In genomic region chr14:59849371-59850130, GRCh38 we compare ENCODE assay signal across 21 cellular contexts. TPM values are rescaled to one million over a fixed set of nuclear protein-coding genes. Genes with fewer than 3 reads are reported as not detected.
DNase-seq lines count a peak whose midpoint lies in the region; ATAC-seq and TF ChIP-seq lines count a peak whose summit lies in the region.
"Had no signal": no experiment of that assay in that cellular context is flagged by ENCODE, and none has a peak within 500 bp of the region (broad histone marks: within the 10 kb centered on the region; RNA-seq: fewer than 3 reads in every experiment).

No MANE protein-coding gene starts in this region.

- no peak overlapping the region for H2AK5ac ChIP-seq in H9 (ENCODE audit: insufficient read length, low read length)

- H3K27ac ChIP-seq in C4-2B (peak overlapping the region; percentile 35; the same call in 1 of the 2 replicates), OCI-LY3 (ENCODE audit: low read length) (peak overlapping the region; percentile 35), left lung (peak overlapping the region in 1 of 2 donors; percentile 69), H9 (ENCODE audit: insufficient read length, low read depth, low read length) (no peak overlapping the region)
- H3K27ac ChIP-seq: cardiac muscle cell, neural progenitor cell, right lobe of liver, upper lobe of left lung had no signal

- H3K36me3 ChIP-seq in OCI-LY3 (replicated peaks; ENCODE audit: low read depth, low read length) (no peaks in the 10 kb centered on the region), left lung (no peaks in the 10 kb centered on the region)
- H3K36me3 ChIP-seq: cardiac muscle cell, neural progenitor cell, right lobe of liver, upper lobe of left lung had no signal

- no peaks in the 10 kb centered on the region for H3K79me1 ChIP-seq in H9 (ENCODE audit: insufficient read depth, low read depth, low read length, poor library complexity, severe bottlenecking)

- no peak overlapping the region for H3K14ac ChIP-seq in H9 (ENCODE audit: insufficient read depth, low read length)

- H3K9me3 Mint-ChIP-seq in H9: no peaks in the 10 kb centered on the region
- H3K9me3 Mint-ChIP-seq: activated naive CD8-positive, alpha-beta T cell treated with anti-CD3 and anti-CD28 coated beads, Interleukin-2, amount 10 ng/mL, durations not matched to agents 7 days and 5 days; activated T-cell treated with anti-CD3 and anti-CD28 coated beads, Interleukin-2, amount 50 U/mL, for 24 hours; neural progenitor cell; T-helper 1 cell treated with Interleukin-12 subunit alpha and Interleukin-12 subunit beta and Interleukin-4 antibody, amounts not matched to agents 30 μg/mL and 1 μg/mL, for 36 hours had no signal

- H3K4me1 Mint-ChIP-seq in H9: no peaks in the 10 kb centered on the region
- H3K4me1 Mint-ChIP-seq: activated CD4-positive, alpha-beta T cell treated with anti-CD3 and anti-CD28 coated beads for 36 hours; neural progenitor cell had no signal

- no peak for TF ChIP-seq CTCF in C4-2B (conservative IDR thresholded peaks at IDR 0.05)
- no peak for TF ChIP-seq CTCF in OCI-LY3 (IDR thresholded peaks at IDR 0.05; ENCODE audit: low read depth, low read length)
- no peak for TF ChIP-seq CTCF in left lung (IDR thresholded peaks at IDR 0.05)
- no peak for TF ChIP-seq CTCF in H9 (conservative IDR thresholded peaks at IDR 0.05)

- H3K27me3 Mint-ChIP-seq in H9 (ENCODE audit: low read depth): no peaks in the 10 kb centered on the region

- H3K27me3 ChIP-seq in OCI-LY3 (ENCODE audit: low read depth, low read length) (no peaks in the 10 kb centered on the region), left lung (no peaks in the 10 kb centered on the region), H9 (ENCODE audit: insufficient read depth, low read length) (no peaks in the 10 kb centered on the region)
- H3K27me3 ChIP-seq: cardiac muscle cell, neural progenitor cell, right lobe of liver, upper lobe of left lung had no signal

- no peak overlapping the region for H2BK120ac ChIP-seq in H9 (ENCODE audit: low read depth, low read length, poor library complexity, severe bottlenecking)

- no peak overlapping the region for H4K5ac ChIP-seq in H9 (ENCODE audit: insufficient read length, low read depth, low read length)

- ATAC-seq in HG02852 (IDR thresholded peaks at IDR 0.05; ENCODE audit: unreplicated experiment) (peak; percentile 68), left lung (peak; percentile 67)
- ATAC-seq: activated CD4-positive, alpha-beta T cell treated with anti-CD3 and anti-CD28 coated beads for 36 hours had no signal

- H3K4me1 ChIP-seq in OCI-LY3 (ENCODE audit: low read length) (peaks cover 16% of the 10 kb centered on the region), left lung (peaks cover 0 to 15% of the 10 kb centered on the region in 2 donors), H9 (ENCODE audit: insufficient read depth, low read length) (no peaks in the 10 kb centered on the region)
- H3K4me1 ChIP-seq: neural progenitor cell, upper lobe of left lung had no signal

- no peaks in the 10 kb centered on the region for H3K79me2 ChIP-seq in OCI-LY3 (ENCODE audit: low read length)
- H3K79me2 ChIP-seq in H9 (ENCODE audit: insufficient read depth, low read length): no peaks in the 10 kb centered on the region

- H3K4me3 ChIP-seq in OCI-LY3 (ENCODE audit: low read length) (no peak overlapping the region), left lung (no peak overlapping the region)
- H3K4me3 ChIP-seq: cardiac muscle cell, neural progenitor cell, right lobe of liver, upper lobe of left lung had no signal

- no peak overlapping the region for H3K27ac Mint-ChIP-seq in H9
- H3K27ac Mint-ChIP-seq: activated CD4-positive, alpha-beta T cell treated with anti-CD3 and anti-CD28 coated beads for 36 hours; activated naive CD8-positive, alpha-beta T cell treated with anti-CD3 and anti-CD28 coated beads, Interleukin-2, amount 10 ng/mL, durations not matched to agents 7 days and 5 days; activated T-cell treated with anti-CD3 and anti-CD28 coated beads, Interleukin-2, amount 50 U/mL, for 24 hours; neural progenitor cell; T-helper 1 cell treated with Interleukin-12 subunit alpha and Interleukin-12 subunit beta and Interleukin-4 antibody, amounts not matched to agents 30 μg/mL and 1 μg/mL, for 36 hours had no signal

- no peak overlapping the region for H3T11ph ChIP-seq in H9 (ENCODE audit: low read length)

- no peaks in the 10 kb centered on the region for H3K23me2 ChIP-seq in H9 (ENCODE audit: insufficient read length, low read depth, low read length, poor library complexity, severe bottlenecking)

- WGBS in H9 (ENCODE audit: extremely low coverage, insufficient read length, low lambda C conversion rate): no CpG with 5 or more reads among the region's 1 CpG

- H2BK12ac ChIP-seq in H9 (ENCODE audit: insufficient read length, low read depth, low read length): no peak overlapping the region

- no peaks in the 10 kb centered on the region for H3K36me3 Mint-ChIP-seq in H9 (ENCODE audit: insufficient read depth in 1 of 3, low read depth in 3 of 3)
- H3K36me3 Mint-ChIP-seq: activated naive CD8-positive, alpha-beta T cell treated with anti-CD3 and anti-CD28 coated beads, Interleukin-2, amount 10 ng/mL, durations not matched to agents 7 days and 5 days; neural progenitor cell had no signal

- H2AFZ ChIP-seq in OCI-LY3 (ENCODE audit: low read depth, low read length): no peak overlapping the region
- no peak overlapping the region for H2AFZ ChIP-seq in H9 (ENCODE audit: low read length)
- H2AFZ ChIP-seq: neural progenitor cell had no signal

- H2BK20ac ChIP-seq in H9 (ENCODE audit: low read depth, low read length, poor library complexity, severe bottlenecking): no peak overlapping the region

- H3K9ac ChIP-seq in OCI-LY3 (ENCODE audit: low read length) (no peak overlapping the region), H9 (ENCODE audit: extremely low read depth, insufficient read length, low read length) (no peak overlapping the region)
- H3K9ac ChIP-seq: neural progenitor cell had no signal

- H3K4me3 Mint-ChIP-seq in H9: no peak overlapping the region
- H3K4me3 Mint-ChIP-seq: activated CD4-positive, alpha-beta T cell treated with anti-CD3 and anti-CD28 coated beads for 36 hours; activated naive CD8-positive, alpha-beta T cell treated with anti-CD3 and anti-CD28 coated beads, Interleukin-2, amount 10 ng/mL, durations not matched to agents 7 days and 5 days; activated T-cell treated with anti-CD3 and anti-CD28 coated beads, Interleukin-2, amount 50 U/mL, for 24 hours; neural progenitor cell; T-helper 1 cell treated with Interleukin-12 subunit alpha and Interleukin-12 subunit beta and Interleukin-4 antibody, amounts not matched to agents 30 μg/mL and 1 μg/mL, for 36 hours had no signal

- H4K91ac ChIP-seq in H9 (ENCODE audit: insufficient read length, low read depth, low read length): no peak overlapping the region

- H3K23ac ChIP-seq in H9 (ENCODE audit: insufficient read length, low read depth, low read length): no peak overlapping the region

- H3K18ac ChIP-seq in H9 (ENCODE audit: insufficient read length, low read depth, low read length): no peak overlapping the region

- no peak overlapping the region for H2BK5ac ChIP-seq in H9 (ENCODE audit: insufficient read length, low read length)

- H4K20me1 ChIP-seq in OCI-LY3 (ENCODE audit: insufficient read depth, low read length) (no peaks in the 10 kb centered on the region), H9 (ENCODE audit: control insufficient read depth, insufficient read depth, insufficient read length) (no peaks in the 10 kb centered on the region)

- H3K4ac ChIP-seq in H9 (ENCODE audit: low read depth, low read length): no peak overlapping the region

- H3K9me3 ChIP-seq in OCI-LY3 (ENCODE audit: insufficient read depth, low read length) (no peaks in the 10 kb centered on the region), left lung (no peaks in the 10 kb centered on the region), H9 (ENCODE audit: control insufficient read depth, low read depth, low read length) (no peaks in the 10 kb centered on the region)
- H3K9me3 ChIP-seq: right lobe of liver, upper lobe of left lung had no signal

- no peak overlapping the region for H2BK15ac ChIP-seq in H9 (ENCODE audit: low read depth, low read length)

- H3K4me2 ChIP-seq in OCI-LY3 (ENCODE audit: low read length) (peak overlapping the region; percentile 43), H9 (ENCODE audit: insufficient read depth, insufficient read length, low read length) (no peak overlapping the region)
- H3K4me2 ChIP-seq: neural progenitor cell had no signal

- intact Hi-C loops in left lung (cut with DNase I): no loop called here

- DNase-seq in left lung (no peak), hippocampal formation (lab: John Stamatoyannopoulos, UW) (no peak), NCI-H2029 treated with DMSO at 0.1 percent for 48 hours (lab: John Stamatoyannopoulos, UW) (no peak), H9 (no peak)
- DNase-seq in activated CD4-positive, CD25-positive, alpha-beta regulatory T cell (lab: John Stamatoyannopoulos, UW): no peak
- DNase-seq: activated CD4-positive, alpha-beta T cell treated with anti-CD3 and anti-CD28 coated beads for 36 hours; activated naive CD8-positive, alpha-beta T cell treated with anti-CD3 and anti-CD28 coated beads, Interleukin-2, amount 10 ng/mL, durations not matched to agents 7 days and 5 days; activated T-cell treated with anti-CD3 and anti-CD28 coated beads, Interleukin-2, amount 50 U/mL, for 24 hours; effector CD8-positive, alpha-beta T cell; NCI-H1694 treated with DMSO at 0.1 percent for 48 hours; NCI-H524; right lobe of liver; RPMI8226; stimulated activated CD4-positive, alpha-beta T cell treated with anti-CD3 and anti-CD28 coated beads, Interleukin-2, amount 100 ng/mL, for 48 hours; upper lobe of left lung had no signal

- H3K56ac ChIP-seq in H9 (ENCODE audit: insufficient read length, low read depth, low read length): no peak overlapping the region

- no peak overlapping the region for H4K8ac ChIP-seq in H9 (replicated peaks; ENCODE audit: insufficient read length, low read depth, low read length)

RNA-seq across cellular contexts. Expression of gene RTN1, which starts 21.0 kb away (rescaled TPM):
- total RNA-seq in left lung (1 to 10 TPM; 3.6 to 7.9 TPM), H9 (2021) (0.92 and 1.8 TPM in 2 replicates)
- total RNA-seq: activated CD4-positive, alpha-beta T cell treated with anti-CD3 and anti-CD28 coated beads for 36 hours; activated naive CD8-positive, alpha-beta T cell treated with anti-CD3 and anti-CD28 coated beads, Interleukin-2, amount 10 ng/mL, durations not matched to agents 7 days and 5 days had no signal
